ENCODE assay signal across 24 cellular contexts in the genomic region with DNA sequence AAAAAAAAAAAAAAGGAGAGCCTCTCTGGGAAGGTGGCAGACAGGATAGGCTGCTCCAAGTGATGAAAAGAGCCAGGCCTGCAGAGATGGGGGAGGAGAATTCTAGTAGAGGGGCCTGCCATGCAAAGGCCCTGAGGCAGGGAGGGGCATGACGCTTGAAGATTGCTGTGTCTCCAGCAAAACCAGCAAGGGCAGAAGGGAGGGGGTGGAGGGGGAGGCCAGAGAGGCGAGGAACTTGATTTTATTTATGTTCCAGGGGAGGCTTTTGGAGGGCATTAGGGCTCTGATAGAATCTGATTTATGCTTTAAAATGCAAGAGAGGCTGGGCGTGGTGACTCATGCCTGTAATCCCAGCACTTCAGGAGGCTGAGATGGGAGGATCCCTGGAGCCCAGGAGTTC.
"Had no signal": no experiment of that assay in that cellular context is flagged by ENCODE, and none has a peak within 500 bp of the region (broad histone marks: within the 10 kb centered on the region; RNA-seq: fewer than 3 reads in every experiment).

No MANE protein-coding gene starts in this region.

- H3K9me3 ChIP-seq: lower lobe of right lung, sigmoid colon, stomach, suprapubic skin, tibial nerve had no signal

- H3K4me1 ChIP-seq: foreskin keratinocyte, lower lobe of right lung had no signal

- H3K27me3 ChIP-seq: brain microvascular endothelial cell, foreskin keratinocyte, sigmoid colon, stomach, suprapubic skin, tibial nerve had no signal

- H3K4me3 ChIP-seq: lower lobe of right lung, sigmoid colon, smooth muscle cell, stomach, suprapubic skin, tibial nerve had no signal

- H3K4me2 ChIP-seq: smooth muscle cell had no signal

- H3K27ac ChIP-seq: brain microvascular endothelial cell, foreskin keratinocyte, lower lobe of right lung, sigmoid colon, stomach, suprapubic skin, tibial nerve had no signal

- DNase-seq: activated CD4-positive, alpha-beta memory T cell treated with anti-CD3 and anti-CD28 coated beads, Interleukin-2, amount 10 ng/mL, durations not matched to agents 7 days and 5 days; activated CD4-positive, alpha-beta T cell treated with anti-CD3 and anti-CD28 coated beads for 48 hours; activated effector memory CD4-positive, alpha-beta T cell treated with Interleukin-2 at 50 U/mL for 16 hours; activated naive CD4-positive, alpha-beta T cell treated with anti-CD3 and anti-CD28 coated beads for 36 hours; activated T-cell treated with anti-CD3 and anti-CD28 coated beads, Interleukin-2, amount 50 U/mL, for 72 hours; aorta; brain microvascular endothelial cell; caudate nucleus; effector CD4-positive, alpha-beta T cell; erythroblast; foreskin keratinocyte; lower lobe of right lung; naive thymus-derived CD4-positive, alpha-beta T cell; occipital lobe; posterior cingulate gyrus; sigmoid colon; stimulated activated CD4-positive, alpha-beta T cell treated with anti-CD3 and anti-CD28 coated beads, Interleukin-15, amount 100 ng/mL, for 24 hours; stomach; T1000 had no signal

- H3K36me3 ChIP-seq: brain microvascular endothelial cell, lower lobe of right lung, sigmoid colon, stomach, suprapubic skin, tibial nerve had no signal

- ATAC-seq: activated T-cell treated with anti-CD3 and anti-CD28 coated beads, Interleukin-2, amount 50 U/mL, for 72 hours; foreskin keratinocyte; left lobe of liver; lower lobe of right lung; naive thymus-derived CD4-positive, alpha-beta T cell; stimulated activated memory B cell treated with anti-CD40 and anti-IgM and Interleukin-4, amounts not matched to agents 10 μg/mL and 1 μg/mL and 100 μg/mL, for 72 hours had no signal
